In genomic region chr16:15735610-15736009, GRCh38 we compare ENCODE assay signal across 19 cellular contexts.
DNase-seq lines count a peak whose midpoint lies in the region; ATAC-seq and TF ChIP-seq lines count a peak whose summit lies in the region.
"Had no signal": no experiment of that assay in that cellular context is flagged by ENCODE, and none has a peak within 500 bp of the region (broad histone marks: within the 10 kb centered on the region; RNA-seq: fewer than 3 reads in every experiment).

No MANE protein-coding gene starts in this region.

- DNase-seq in activated CD8-positive, alpha-beta T cell treated with anti-CD3 and anti-CD28 coated beads, Interleukin-2, amount 10 ng/mL, durations not matched to agents 7 days and 5 days, result no peak
- DNase-seq in activated CD8-positive, alpha-beta T cell treated with anti-CD3 and anti-CD28 coated beads for 36 hours, result no peak
- DNase-seq in activated naive CD4-positive, alpha-beta T cell treated with anti-CD3 and anti-CD28 coated beads, Interleukin-2, amount 50 U/mL, for 72 hours (ENCODE audit: low spot score in 2 of 2), result no peak
- no peak for DNase-seq in activated naive CD4-positive, alpha-beta T cell treated with anti-CD3 and anti-CD28 coated beads for 36 hours
- DNase-seq in T-helper 17 cell (no peak), AG08395 (ENCODE audit: low spot score) (no peak)
- peak in 1 of 10 donors; percentile 8 for DNase-seq in naive thymus-derived CD8-positive, alpha-beta T cell
- no peak for DNase-seq in CD4-positive, alpha-beta T cell
- DNase-seq: CD8-positive, alpha-beta memory T cell; COR-L47; GDM1; HCEC 1CT; HFFc6 had no signal

- no peak for ATAC-seq in activated CD8-positive, alpha-beta T cell treated with anti-CD3 and anti-CD28 coated beads, Interleukin-2, amount 10 ng/mL, durations not matched to agents 7 days and 5 days
- no peak for ATAC-seq in activated CD8-positive, alpha-beta T cell treated with anti-CD3 and anti-CD28 coated beads for 36 hours
- no peak for ATAC-seq in activated naive CD4-positive, alpha-beta T cell treated with anti-CD3 and anti-CD28 coated beads, Interleukin-2, amount 50 U/mL, for 72 hours
- no peak for ATAC-seq in T-helper 17 cell
- no peak for ATAC-seq in naive thymus-derived CD8-positive, alpha-beta T cell
- no peak for ATAC-seq in CD4-positive, alpha-beta T cell (ENCODE audit: poor library complexity)

- no peak overlapping the region for H3K27ac ChIP-seq in CD4-positive, alpha-beta T cell (ENCODE audit: low read depth, low read length)
- H3K27ac ChIP-seq: 22Rv1; BLaER1 treated with 17β-estradiol and CSF1 and Interleukin-3, amounts not matched to agents 10 nM and 100 nM; HL-60 had no signal

- peaks cover 24% of the 10 kb centered on the region for H3K36me3 Mint-ChIP-seq in activated CD8-positive, alpha-beta T cell treated with anti-CD3 and anti-CD28 coated beads, Interleukin-2, amount 10 ng/mL, durations not matched to agents 7 days and 5 days (ENCODE audit: low read depth)
- H3K36me3 Mint-ChIP-seq in activated CD8-positive, alpha-beta T cell treated with anti-CD3 and anti-CD28 coated beads for 36 hours (ENCODE audit: low read depth), result peaks cover 2% of the 10 kb centered on the region
- no peaks in the 10 kb centered on the region for H3K36me3 Mint-ChIP-seq in activated naive CD4-positive, alpha-beta T cell treated with anti-CD3 and anti-CD28 coated beads, Interleukin-2, amount 50 U/mL, for 72 hours
- no peaks in the 10 kb centered on the region for H3K36me3 Mint-ChIP-seq in activated naive CD4-positive, alpha-beta T cell treated with anti-CD3 and anti-CD28 coated beads for 36 hours (ENCODE audit: low read depth)
- peaks cover 6% of the 10 kb centered on the region for H3K36me3 Mint-ChIP-seq in T-helper 17 cell (ENCODE audit: low read depth)
- H3K36me3 Mint-ChIP-seq in naive thymus-derived CD8-positive, alpha-beta T cell, result peaks cover 0 to 62% (median 10%) of the 10 kb centered on the region in 3 donors
- H3K36me3 Mint-ChIP-seq in CD4-positive, alpha-beta T cell (ENCODE audit: low read depth), result peaks cover 39% of the 10 kb centered on the region

- no peaks in the 10 kb centered on the region for H3K9me3 Mint-ChIP-seq in activated CD8-positive, alpha-beta T cell treated with anti-CD3 and anti-CD28 coated beads, Interleukin-2, amount 10 ng/mL, durations not matched to agents 7 days and 5 days (ENCODE audit: insufficient read depth)
- H3K9me3 Mint-ChIP-seq in activated CD8-positive, alpha-beta T cell treated with anti-CD3 and anti-CD28 coated beads for 36 hours, result no peaks in the 10 kb centered on the region
- H3K9me3 Mint-ChIP-seq in activated naive CD4-positive, alpha-beta T cell treated with anti-CD3 and anti-CD28 coated beads, Interleukin-2, amount 50 U/mL, for 72 hours, result no peaks in the 10 kb centered on the region
- no peaks in the 10 kb centered on the region for H3K9me3 Mint-ChIP-seq in activated naive CD4-positive, alpha-beta T cell treated with anti-CD3 and anti-CD28 coated beads for 36 hours
- no peaks in the 10 kb centered on the region for H3K9me3 Mint-ChIP-seq in naive thymus-derived CD8-positive, alpha-beta T cell
- no peaks in the 10 kb centered on the region for H3K9me3 Mint-ChIP-seq in CD4-positive, alpha-beta T cell
- H3K9me3 Mint-ChIP-seq: CD8-positive, alpha-beta memory T cell; GM23338; IgD-negative memory B cell had no signal

- H3K9me3 ChIP-seq in T-helper 17 cell (ENCODE audit: control insufficient read depth, low read length, poor library complexity, severe bottlenecking), result no peaks in the 10 kb centered on the region
- no peaks in the 10 kb centered on the region for H3K9me3 ChIP-seq in CD4-positive, alpha-beta T cell (ENCODE audit: control insufficient read depth, low read length)

- TF ChIP-seq CTCF in activated CD8-positive, alpha-beta T cell treated with anti-CD3 and anti-CD28 coated beads for 36 hours (IDR thresholded peaks at IDR 0.05), result no peak
- no peak for TF ChIP-seq CTCF in CD4-positive, alpha-beta T cell (IDR thresholded peaks at IDR 0.05)

- intact Hi-C loops in activated CD8-positive, alpha-beta T cell treated with anti-CD3 and anti-CD28 coated beads for 36 hours (cut with micrococcal nuclease), result no loop called here
- intact Hi-C loops in activated naive CD4-positive, alpha-beta T cell treated with anti-CD3 and anti-CD28 coated beads for 36 hours (cut with micrococcal nuclease), result no loop called here
- intact Hi-C loops in CD4-positive, alpha-beta T cell (cut with DNase I, micrococcal nuclease), result no loop called here

- POLR2A ChIA-PET in activated CD8-positive, alpha-beta T cell treated with anti-CD3 and anti-CD28 coated beads, Interleukin-2, amount 10 ng/mL, durations not matched to agents 7 days and 5 days (lab: Charles Lee), result no interaction called here
- POLR2A ChIA-PET in activated CD8-positive, alpha-beta T cell treated with anti-CD3 and anti-CD28 coated beads for 36 hours (lab: Charles Lee), result no interaction called here
- POLR2A ChIA-PET in naive thymus-derived CD8-positive, alpha-beta T cell (lab: Charles Lee), result no interaction called here
- POLR2A ChIA-PET in CD4-positive, alpha-beta T cell (lab: Charles Lee), result no interaction called here

- peak overlapping the region; percentile 20 for H3K27ac Mint-ChIP-seq in activated CD8-positive, alpha-beta T cell treated with anti-CD3 and anti-CD28 coated beads, Interleukin-2, amount 10 ng/mL, durations not matched to agents 7 days and 5 days
- no peak overlapping the region for H3K27ac Mint-ChIP-seq in activated CD8-positive, alpha-beta T cell treated with anti-CD3 and anti-CD28 coated beads for 36 hours
- peak overlapping the region; percentile 26 to 55 for H3K27ac Mint-ChIP-seq in activated naive CD4-positive, alpha-beta T cell treated with anti-CD3 and anti-CD28 coated beads, Interleukin-2, amount 50 U/mL, for 72 hours
- H3K27ac Mint-ChIP-seq in activated naive CD4-positive, alpha-beta T cell treated with anti-CD3 and anti-CD28 coated beads for 36 hours, result no peak overlapping the region
- H3K27ac Mint-ChIP-seq in T-helper 17 cell, result peak overlapping the region; percentile 78
- H3K27ac Mint-ChIP-seq in naive thymus-derived CD8-positive, alpha-beta T cell, result peak overlapping the region in 6 of 10 donors; percentile 19 to 89 (median 58)
- no peak overlapping the region for H3K27ac Mint-ChIP-seq in CD4-positive, alpha-beta T cell
- H3K27ac Mint-ChIP-seq: B cell, GM23338, HFFc6, IgD-negative memory B cell had no signal

- no peaks in the 10 kb centered on the region for H3K27me3 Mint-ChIP-seq in activated CD8-positive, alpha-beta T cell treated with anti-CD3 and anti-CD28 coated beads, Interleukin-2, amount 10 ng/mL, durations not matched to agents 7 days and 5 days (ENCODE audit: low read depth)
- no peaks in the 10 kb centered on the region for H3K27me3 Mint-ChIP-seq in activated CD8-positive, alpha-beta T cell treated with anti-CD3 and anti-CD28 coated beads for 36 hours
- no peaks in the 10 kb centered on the region for H3K27me3 Mint-ChIP-seq in activated naive CD4-positive, alpha-beta T cell treated with anti-CD3 and anti-CD28 coated beads for 36 hours (ENCODE audit: low read depth)
- no peaks in the 10 kb centered on the region for H3K27me3 Mint-ChIP-seq in T-helper 17 cell
- H3K27me3 Mint-ChIP-seq in naive thymus-derived CD8-positive, alpha-beta T cell, result no peaks in the 10 kb centered on the region
- H3K27me3 Mint-ChIP-seq in CD4-positive, alpha-beta T cell, result no peaks in the 10 kb centered on the region
- H3K27me3 Mint-ChIP-seq: B cell; CD8-positive, alpha-beta memory T cell; IgD-negative memory B cell had no signal

- H3K4me1 Mint-ChIP-seq in activated CD8-positive, alpha-beta T cell treated with anti-CD3 and anti-CD28 coated beads, Interleukin-2, amount 10 ng/mL, durations not matched to agents 7 days and 5 days (ENCODE audit: low read depth), result no peaks in the 10 kb centered on the region
- H3K4me1 Mint-ChIP-seq in activated CD8-positive, alpha-beta T cell treated with anti-CD3 and anti-CD28 coated beads for 36 hours (ENCODE audit: low read depth), result no peaks in the 10 kb centered on the region
- no peaks in the 10 kb centered on the region for H3K4me1 Mint-ChIP-seq in activated naive CD4-positive, alpha-beta T cell treated with anti-CD3 and anti-CD28 coated beads for 36 hours (ENCODE audit: low read depth)
- peaks cover 11% of the 10 kb centered on the region for H3K4me1 Mint-ChIP-seq in T-helper 17 cell
- peaks cover 0 to 7% (median under 1%) of the 10 kb centered on the region in 4 donors for H3K4me1 Mint-ChIP-seq in naive thymus-derived CD8-positive, alpha-beta T cell
- no peaks in the 10 kb centered on the region for H3K4me1 Mint-ChIP-seq in CD4-positive, alpha-beta T cell (ENCODE audit: low read depth)
- H3K4me1 Mint-ChIP-seq: B cell; CD8-positive, alpha-beta memory T cell had no signal

- CTCF ChIA-PET in activated CD8-positive, alpha-beta T cell treated with anti-CD3 and anti-CD28 coated beads, Interleukin-2, amount 10 ng/mL, durations not matched to agents 7 days and 5 days (lab: Charles Lee), result no interaction called here
- CTCF ChIA-PET in activated CD8-positive, alpha-beta T cell treated with anti-CD3 and anti-CD28 coated beads for 36 hours (lab: Charles Lee), result no interaction called here
- CTCF ChIA-PET in activated naive CD4-positive, alpha-beta T cell treated with anti-CD3 and anti-CD28 coated beads for 36 hours (lab: Charles Lee), result no interaction called here
- CTCF ChIA-PET in CD4-positive, alpha-beta T cell (lab: Charles Lee), result no interaction called here

- no peak overlapping the region for H3K4me3 Mint-ChIP-seq in activated CD8-positive, alpha-beta T cell treated with anti-CD3 and anti-CD28 coated beads, Interleukin-2, amount 10 ng/mL, durations not matched to agents 7 days and 5 days
- no peak overlapping the region for H3K4me3 Mint-ChIP-seq in activated CD8-positive, alpha-beta T cell treated with anti-CD3 and anti-CD28 coated beads for 36 hours
- H3K4me3 Mint-ChIP-seq in activated naive CD4-positive, alpha-beta T cell treated with anti-CD3 and anti-CD28 coated beads for 36 hours, result no peak overlapping the region
- H3K4me3 Mint-ChIP-seq in T-helper 17 cell, result no peak overlapping the region
- H3K4me3 Mint-ChIP-seq in naive thymus-derived CD8-positive, alpha-beta T cell, result no peak overlapping the region
- H3K4me3 Mint-ChIP-seq in CD4-positive, alpha-beta T cell, result no peak overlapping the region
- H3K4me3 Mint-ChIP-seq: B cell; CD8-positive, alpha-beta memory T cell; GM23338; HFFc6; IgD-negative memory B cell had no signal

- H3K27me3 ChIP-seq in CD4-positive, alpha-beta T cell (ENCODE audit: control insufficient read depth, insufficient read depth, low read length), result no peaks in the 10 kb centered on the region
- H3K27me3 ChIP-seq: BLaER1 treated with 17β-estradiol and CSF1 and Interleukin-3, amounts not matched to agents 10 nM and 100 nM had no signal

Comparison
In these comparisons a context has a peak if more than half of its experiments do, and no peak if none do; other contexts are left out.
1. H3K27ac Mint-ChIP-seq: peak in activated CD8-positive, alpha-beta T cell treated with anti-CD3 and anti-CD28 coated beads, Interleukin-2, amount 10 ng/mL, durations not matched to agents 7 days and 5 days (single experiment), activated naive CD4-positive, alpha-beta T cell treated with anti-CD3 and anti-CD28 coated beads, Interleukin-2, amount 50 U/mL, for 72 hours (2 of 2), T-helper 17 cell (single experiment) and naive thymus-derived CD8-positive, alpha-beta T cell (6 of 10); none in activated CD8-positive, alpha-beta T cell treated with anti-CD3 and anti-CD28 coated beads for 36 hours (single experiment), activated naive CD4-positive, alpha-beta T cell treated with anti-CD3 and anti-CD28 coated beads for 36 hours (single experiment) and CD4-positive, alpha-beta T cell (single experiment).